Comparison of ENCODE assay signal across 27 cellular contexts in the genomic region with DNA sequence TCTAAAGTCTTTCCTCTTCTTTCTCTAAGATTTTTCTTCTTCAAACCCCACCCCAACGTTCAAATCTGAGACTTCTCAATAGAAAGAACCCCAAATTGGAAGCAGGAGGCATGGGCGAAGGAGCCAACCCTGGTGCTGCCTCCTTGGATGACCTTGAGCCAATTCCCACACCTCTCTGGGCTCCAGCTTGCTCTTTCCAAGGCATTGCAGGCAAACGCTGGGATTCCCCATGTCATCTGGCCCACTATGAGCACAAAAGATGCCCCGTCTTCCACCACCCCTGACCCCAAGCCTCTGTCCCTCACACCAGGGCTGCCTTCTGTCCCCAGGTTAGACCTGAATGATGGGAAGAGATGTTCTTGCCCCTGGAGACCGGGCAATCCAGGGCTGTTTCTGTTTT.
"Had no signal": no experiment of that assay in that cellular context is flagged by ENCODE, and none has a peak within 500 bp of the region (broad histone marks: within the 10 kb centered on the region; RNA-seq: fewer than 3 reads in every experiment).

No MANE protein-coding gene starts in this region.

- H3K4me1 ChIP-seq: adrenal gland, body of pancreas, esophagus squamous epithelium, gastroesophageal sphincter had no signal

- H3K9me3 Mint-ChIP-seq: activated naive CD4-positive, alpha-beta T cell treated with anti-CD3 and anti-CD28 coated beads for 36 hours; activated naive CD4-positive, alpha-beta T cell treated with anti-CD3 and anti-CD28 coated beads, Interleukin-2, amount 50 U/mL, for 24 hours; activated naive CD8-positive, alpha-beta T cell treated with anti-CD3 and anti-CD28 coated beads, Interleukin-2, amount 50 U/mL, for 24 hours; activated T-helper 2 cell treated with anti-CD3 and anti-CD28 coated beads, Interferon-gamma antibody, Interleukin-2, Interleukin-4, amounts not matched to agents 10 μg/mL and 5 μg/mL and 100 μg/mL, durations not matched to agents 14 hours and 24 hours and 36 hours; dendritic cell treated with granulocyte-macrophage colony-stimulating factor and Interleukin-4, amounts not matched to agents 40 ng/mL and 50 ng/mL, for 4 days; effector memory CD8-positive, alpha-beta T cell had no signal

- H3K27me3 ChIP-seq: adrenal gland, body of pancreas, gastroesophageal sphincter had no signal

- H3K27ac Mint-ChIP-seq: activated CD4-positive, alpha-beta memory T cell treated with anti-CD3 and anti-CD28 coated beads for 36 hours; activated CD4-positive, alpha-beta T cell treated with anti-CD3 and anti-CD28 coated beads for 36 hours; activated CD4-positive, alpha-beta T cell treated with anti-CD3 and anti-CD28 coated beads, Interleukin-2, amount 10 ng/mL, durations not matched to agents 24 days and 14 days; activated naive CD4-positive, alpha-beta T cell treated with anti-CD3 and anti-CD28 coated beads for 36 hours; activated naive CD4-positive, alpha-beta T cell treated with anti-CD3 and anti-CD28 coated beads, Interleukin-2, amount 50 U/mL, for 24 hours; activated naive CD8-positive, alpha-beta T cell treated with anti-CD3 and anti-CD28 coated beads for 36 hours; activated naive CD8-positive, alpha-beta T cell treated with anti-CD3 and anti-CD28 coated beads, Interleukin-2, amount 50 U/mL, for 24 hours; activated T-helper 1 cell treated with anti-CD3 and anti-CD28 coated beads, Interleukin-12 subunit alpha, Interleukin-12 subunit beta, Interleukin-2, Interleukin-4 antibody, amounts not matched to agents 30 ng/mL and 10 ng/mL and 1 ng/mL, durations not matched to agents 14 hours and 24 hours and 36 hours; activated T-helper 2 cell treated with anti-CD3 and anti-CD28 coated beads, Interferon-gamma antibody, Interleukin-2, Interleukin-4, amounts not matched to agents 10 μg/mL and 5 μg/mL and 100 μg/mL, durations not matched to agents 14 hours and 24 hours and 36 hours; dendritic cell treated with granulocyte-macrophage colony-stimulating factor and Interleukin-4, amounts not matched to agents 40 ng/mL and 50 ng/mL, for 4 days; effector memory CD8-positive, alpha-beta T cell had no signal

- H3K36me3 ChIP-seq: adrenal gland, esophagus squamous epithelium, gastroesophageal sphincter had no signal

- H3K36me3 Mint-ChIP-seq: activated CD4-positive, alpha-beta memory T cell treated with anti-CD3 and anti-CD28 coated beads for 36 hours; activated naive CD4-positive, alpha-beta T cell treated with anti-CD3 and anti-CD28 coated beads, Interleukin-2, amount 50 U/mL, for 24 hours; activated naive CD8-positive, alpha-beta T cell treated with anti-CD3 and anti-CD28 coated beads for 36 hours had no signal

- H3K4me1 Mint-ChIP-seq: activated naive CD4-positive, alpha-beta T cell treated with anti-CD3 and anti-CD28 coated beads, Interleukin-2, amount 50 U/mL, for 24 hours had no signal

- H3K27ac ChIP-seq: adrenal gland, body of pancreas, dorsolateral prefrontal cortex, esophagus squamous epithelium, gastroesophageal sphincter had no signal

- ATAC-seq: activated CD4-positive, alpha-beta T cell treated with anti-CD3 and anti-CD28 coated beads for 36 hours; activated naive CD8-positive, alpha-beta T cell treated with anti-CD3 and anti-CD28 coated beads, Interleukin-2, amount 50 U/mL, for 24 hours; body of pancreas; effector memory CD8-positive, alpha-beta T cell; gastroesophageal sphincter had no signal

- H3K9me3 ChIP-seq: adrenal gland, body of pancreas, esophagus squamous epithelium, gastroesophageal sphincter had no signal

- H3K4me3 Mint-ChIP-seq: activated CD4-positive, alpha-beta memory T cell treated with anti-CD3 and anti-CD28 coated beads for 36 hours; activated CD4-positive, alpha-beta T cell treated with anti-CD3 and anti-CD28 coated beads for 36 hours; activated CD4-positive, alpha-beta T cell treated with anti-CD3 and anti-CD28 coated beads, Interleukin-2, amount 10 ng/mL, durations not matched to agents 24 days and 14 days; activated naive CD4-positive, alpha-beta T cell treated with anti-CD3 and anti-CD28 coated beads for 36 hours; activated naive CD4-positive, alpha-beta T cell treated with anti-CD3 and anti-CD28 coated beads, Interleukin-2, amount 50 U/mL, for 24 hours; activated naive CD8-positive, alpha-beta T cell treated with anti-CD3 and anti-CD28 coated beads for 36 hours; activated naive CD8-positive, alpha-beta T cell treated with anti-CD3 and anti-CD28 coated beads, Interleukin-2, amount 50 U/mL, for 24 hours; activated T-helper 1 cell treated with anti-CD3 and anti-CD28 coated beads, Interleukin-12 subunit alpha, Interleukin-12 subunit beta, Interleukin-2, Interleukin-4 antibody, amounts not matched to agents 30 ng/mL and 10 ng/mL and 1 ng/mL, durations not matched to agents 14 hours and 24 hours and 36 hours; dendritic cell treated with granulocyte-macrophage colony-stimulating factor and Interleukin-4, amounts not matched to agents 40 ng/mL and 50 ng/mL, for 4 days; effector memory CD8-positive, alpha-beta T cell had no signal

- H3K4me3 ChIP-seq: adrenal gland, body of pancreas, dorsolateral prefrontal cortex, esophagus squamous epithelium, gastroesophageal sphincter had no signal

- DNase-seq: activated CD4-positive, alpha-beta memory T cell treated with anti-CD3 and anti-CD28 coated beads for 36 hours; activated CD4-positive, alpha-beta T cell treated with anti-CD3 and anti-CD28 coated beads for 36 hours; activated CD4-positive, alpha-beta T cell treated with anti-CD3 and anti-CD28 coated beads, Interleukin-2, amount 10 ng/mL, durations not matched to agents 24 days and 14 days; activated CD4-positive, CD25-positive, alpha-beta regulatory T cell; activated CD4-positive, CD25-positive, alpha-beta regulatory T cell treated with anti-CD3 and anti-CD28 coated beads, Interleukin-2, amount 50 U/mL, for 72 hours; activated effector memory CD4-positive, alpha-beta T cell treated with anti-CD3 and anti-CD28 coated beads, Interleukin-2, amount 50 U/mL, for 16 hours; activated naive CD4-positive, alpha-beta T cell treated with anti-CD3 and anti-CD28 coated beads for 36 hours; activated naive CD8-positive, alpha-beta T cell treated with anti-CD3 and anti-CD28 coated beads for 36 hours; activated naive CD8-positive, alpha-beta T cell treated with anti-CD3 and anti-CD28 coated beads, Interleukin-2, amount 50 U/mL, for 24 hours; activated T-cell treated with anti-CD3 and anti-CD28 coated beads, Interleukin-2, amount 50 U/mL, for 1 hour; activated T-cell treated with anti-CD3 and anti-CD28 coated beads, Interleukin-2, amount 50 U/mL, for 48 hours; adrenal gland; amygdala; caudate nucleus; effector CD4-positive, alpha-beta T cell; effector memory CD8-positive, alpha-beta T cell; erythroblast; esophagus squamous epithelium; foreskin melanocyte; T-helper 2 cell had no signal
